ENCODE assay signal across 29 cellular contexts in the genomic region with DNA sequence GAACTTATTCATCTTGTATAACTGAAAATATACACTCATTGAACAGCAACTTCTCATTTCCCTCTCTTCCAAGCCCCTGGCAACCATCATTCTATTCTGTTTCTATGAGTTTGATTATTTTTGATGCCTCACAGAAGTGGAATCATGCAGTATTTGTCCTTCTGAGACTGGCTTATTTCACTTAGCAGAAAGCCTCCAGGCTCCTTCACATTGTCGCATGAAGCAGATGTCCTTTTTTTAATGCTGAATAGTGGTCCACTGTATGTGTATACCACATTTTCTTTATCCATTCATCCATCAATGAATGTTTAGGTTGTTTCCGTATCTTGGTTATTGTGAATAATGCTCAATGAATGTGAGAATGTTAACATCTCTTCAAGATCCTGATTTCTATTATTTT.
DNase-seq lines count a peak whose midpoint lies in the region; ATAC-seq and TF ChIP-seq lines count a peak whose summit lies in the region.
"Had no signal": no experiment of that assay in that cellular context is flagged by ENCODE, and none has a peak within 500 bp of the region (broad histone marks: within the 10 kb centered on the region; RNA-seq: fewer than 3 reads in every experiment).

No MANE protein-coding gene starts in this region.

- no peak overlapping the region for H2AFZ ChIP-seq in HCT116 (ENCODE audit: low read depth, low read length, poor library complexity, severe bottlenecking)

- no peaks in the 10 kb centered on the region for H3K27me3 ChIP-seq in HCT116 (ENCODE audit: insufficient read depth, low read length)
- no peaks in the 10 kb centered on the region for H3K27me3 ChIP-seq in H7 (ENCODE audit: control insufficient read depth, insufficient read depth, low read length)
- H3K27me3 ChIP-seq: tibial nerve had no signal

- H3K9ac ChIP-seq in HCT116 (ENCODE audit: low read length): peak overlapping the region; percentile 10

- H3K36me3 Mint-ChIP-seq in activated T-cell treated with anti-CD3 and anti-CD28 coated beads, Interleukin-2, amount 50 U/mL, for 24 hours (ENCODE audit: low read depth): peaks cover 64% of the 10 kb centered on the region
- peaks cover 94% of the 10 kb centered on the region for H3K36me3 Mint-ChIP-seq in activated T-helper 17 cell treated with anti-CD3 and anti-CD28 coated beads, Interleukin-2, amount 50 U/mL, for 72 hours (ENCODE audit: low read depth)
- H3K36me3 Mint-ChIP-seq in natural killer cell treated with Interleukin-12 subunit alpha and Interleukin-12 subunit beta and Interleukin-15 and Interleukin-18, amount 100 ng/mL, for 72 hours: peaks cover 29% of the 10 kb centered on the region
- peaks cover 3% of the 10 kb centered on the region for H3K36me3 Mint-ChIP-seq in chondrocyte (ENCODE audit: low read depth)

- peaks cover 0 to 8% of the 10 kb centered on the region in 2 experiments; a peak in 1 of 4 replicates for H3K9me3 ChIP-seq in HCT116 (ENCODE audit: control insufficient read depth in 1 of 2, insufficient read depth in 1 of 2, low read depth in 1 of 2, low read length in 2 of 2)

- TF ChIP-seq CTCF in HCT116 (IDR thresholded peaks at IDR 0.05 in 2 of 3, conservative IDR thresholded peaks at IDR 0.05 in 1 of 3; ENCODE audit: borderline replicate concordance in 1 of 3, insufficient read depth in 1 of 3, low read depth in 2 of 3, low read length in 2 of 3): no peak
- TF ChIP-seq CTCF in chondrocyte (IDR thresholded peaks at IDR 0.05): no peak

- no peak for TF ChIP-seq POLR2A in HCT116 (IDR thresholded peaks at IDR 0.05; ENCODE audit: borderline replicate concordance, extremely low read depth, insufficient read depth, insufficient read length)

- H3K4me2 ChIP-seq in HCT116 (ENCODE audit: low read length): peak overlapping the region; percentile 34; the same call in 1 of the 2 replicates

- RAD21 ChIA-PET in HCT116 (lab: Charles Lee; ENCODE audit: low non-redundant PET in 1 of 2, low total read pairs in 2 of 2, uncharacterized antibody in 2 of 2, unreplicated experiment in 2 of 2): no interaction called here

- ATAC-seq in HCT116: no peak
- peak; percentile 8 for ATAC-seq in activated T-helper 17 cell treated with anti-CD3 and anti-CD28 coated beads, Interleukin-2, amount 50 U/mL, for 72 hours (replicated peaks)
- no peak for ATAC-seq in natural killer cell treated with Interleukin-12 subunit alpha and Interleukin-12 subunit beta and Interleukin-15 and Interleukin-18, amount 100 ng/mL, for 72 hours
- ATAC-seq: left ventricle myocardium superior had no signal

- peak overlapping the region; percentile 61 for H3K4me3 Mint-ChIP-seq in activated T-cell treated with anti-CD3 and anti-CD28 coated beads, Interleukin-2, amount 50 U/mL, for 24 hours
- H3K4me3 Mint-ChIP-seq in activated T-helper 17 cell treated with anti-CD3 and anti-CD28 coated beads, Interleukin-2, amount 50 U/mL, for 72 hours: peak overlapping the region; percentile 83
- peak overlapping the region; percentile 64 for H3K4me3 Mint-ChIP-seq in natural killer cell treated with Interleukin-12 subunit alpha and Interleukin-12 subunit beta and Interleukin-15 and Interleukin-18, amount 100 ng/mL, for 72 hours
- H3K4me3 Mint-ChIP-seq in chondrocyte (ENCODE audit: unreplicated experiment): no peak overlapping the region
- H3K4me3 Mint-ChIP-seq: naive B cell had no signal

- intact Hi-C loops in HCT116 (cut with micrococcal nuclease): no loop called here

- no peak overlapping the region for H3K4me3 ChIP-seq in HCT116 (replicated peaks in 1 of 2; ENCODE audit: low read depth in 1 of 2, low read length in 2 of 2)
- H3K4me3 ChIP-seq in H7 (ENCODE audit: insufficient read depth, low read depth, low read length): no peak overlapping the region
- H3K4me3 ChIP-seq: tibial nerve had no signal

- peaks cover 10% of the 10 kb centered on the region; the same call in 1 of the 2 replicates for H3K79me2 ChIP-seq in HCT116 (ENCODE audit: insufficient read depth, low read length)

- H4K20me1 ChIP-seq in HCT116 (ENCODE audit: insufficient read depth): no peaks in the 10 kb centered on the region

- H3K27ac ChIP-seq in HCT116 (ENCODE audit: low read depth, low read length): peak overlapping the region; percentile 44; the same call in 1 of the 2 replicates
- H3K27ac ChIP-seq: epithelial cell of prostate had no signal

- no peaks in the 10 kb centered on the region for H3K9me2 ChIP-seq in HCT116 (ENCODE audit: insufficient read depth)

- peaks cover 88% of the 10 kb centered on the region for H3K4me1 Mint-ChIP-seq in activated T-cell treated with anti-CD3 and anti-CD28 coated beads, Interleukin-2, amount 50 U/mL, for 24 hours (ENCODE audit: low read depth)
- peaks cover 61% of the 10 kb centered on the region for H3K4me1 Mint-ChIP-seq in activated T-helper 17 cell treated with anti-CD3 and anti-CD28 coated beads, Interleukin-2, amount 50 U/mL, for 72 hours
- H3K4me1 Mint-ChIP-seq in natural killer cell treated with Interleukin-12 subunit alpha and Interleukin-12 subunit beta and Interleukin-15 and Interleukin-18, amount 100 ng/mL, for 72 hours (ENCODE audit: low read depth in 2 of 2): peaks cover 68 to 75% of the 10 kb centered on the region in 2 donors
- peaks cover 13% of the 10 kb centered on the region for H3K4me1 Mint-ChIP-seq in chondrocyte (ENCODE audit: low read depth)

- BruUV-seq in HCT116 (replicated peaks; lab: Mats Ljungman, UMichigan): no TSS peak

- no peak for DNase-seq in activated T-cell treated with anti-CD3 and anti-CD28 coated beads, Interleukin-2, amount 50 U/mL, for 24 hours
- no peak for DNase-seq in activated T-cell treated with anti-CD3 and anti-CD28 coated beads, Interleukin-2, amount 50 U/mL, for 1 hour
- DNase-seq in HCT116 (ENCODE audit: low read depth, low spot score) (no peak), chondrocyte (ENCODE audit: low spot score) (no peak), DMS 273 (lab: John Stamatoyannopoulos, UW; ENCODE audit: unreplicated experiment) (no peak), H7 (no peak)
- DNase-seq in natural killer cell treated with Interleukin-12 subunit alpha and Interleukin-12 subunit beta and Interleukin-15 and Interleukin-18, amount 100 ng/mL, for 72 hours (ENCODE audit: low spot score): no peak
- DNase-seq: ACHN; activated CD4-positive, CD25-positive, alpha-beta regulatory T cell; activated CD8-positive, alpha-beta memory T cell treated with anti-CD3 and anti-CD28 coated beads for 24 hours; amygdala; Caco-2; DMS79; effector CD4-positive, alpha-beta T cell; GDM1; IMR-90; left ventricle myocardium superior; naive B cell; NCI-H1048; NCI-H187; NCI-H2171; NCI-H524; NK-92 treated with Interleukin-12 subunit alpha and Interleukin-12 subunit beta, amount 100 ng/mL, for 24 hours; occipital lobe; SHP77; stimulated activated CD4-positive, alpha-beta T cell treated with anti-CD3 and anti-CD28 coated beads, Interleukin-15, amount 100 ng/mL, for 24 hours had no signal

- peaks cover 0 to 16% of the 10 kb centered on the region in 2 experiments; a peak in 1 of 4 replicates for H3K36me3 ChIP-seq in HCT116 (ENCODE audit: control insufficient read depth in 1 of 2, insufficient read depth in 2 of 2, low read length in 2 of 2)
- H3K36me3 ChIP-seq in H7 (replicated peaks; ENCODE audit: control insufficient read depth, insufficient read depth, low read length): no peaks in the 10 kb centered on the region; the same call in 1 of the 2 replicates

- H3K4me1 ChIP-seq in HCT116 (ENCODE audit: control insufficient read depth in 1 of 2, insufficient read depth in 2 of 2, low read length in 2 of 2): peaks cover 21 to 39% of the 10 kb centered on the region in 2 experiments
- H3K4me1 ChIP-seq: Caco-2 had no signal

- peaks cover 14% of the 10 kb centered on the region for H3K9me3 Mint-ChIP-seq in activated T-cell treated with anti-CD3 and anti-CD28 coated beads, Interleukin-2, amount 50 U/mL, for 24 hours
- no peaks in the 10 kb centered on the region for H3K9me3 Mint-ChIP-seq in activated T-helper 17 cell treated with anti-CD3 and anti-CD28 coated beads, Interleukin-2, amount 50 U/mL, for 72 hours
- H3K9me3 Mint-ChIP-seq in natural killer cell treated with Interleukin-12 subunit alpha and Interleukin-12 subunit beta and Interleukin-15 and Interleukin-18, amount 100 ng/mL, for 72 hours: peaks cover 8% of the 10 kb centered on the region
- H3K9me3 Mint-ChIP-seq in chondrocyte (ENCODE audit: low read depth): peaks cover 6% of the 10 kb centered on the region

- H3K27me3 Mint-ChIP-seq in activated T-cell treated with anti-CD3 and anti-CD28 coated beads, Interleukin-2, amount 50 U/mL, for 24 hours: no peaks in the 10 kb centered on the region
- H3K27me3 Mint-ChIP-seq in activated T-helper 17 cell treated with anti-CD3 and anti-CD28 coated beads, Interleukin-2, amount 50 U/mL, for 72 hours: no peaks in the 10 kb centered on the region
- no peaks in the 10 kb centered on the region for H3K27me3 Mint-ChIP-seq in natural killer cell treated with Interleukin-12 subunit alpha and Interleukin-12 subunit beta and Interleukin-15 and Interleukin-18, amount 100 ng/mL, for 72 hours
- H3K27me3 Mint-ChIP-seq in chondrocyte (ENCODE audit: low read depth): no peaks in the 10 kb centered on the region
- H3K27me3 Mint-ChIP-seq: naive B cell had no signal

- POLR2A ChIA-PET in HCT116 (lab: Charles Lee): interaction anchor here (0.7 to 2.9 kb wide), 2 partner anchors 11 to 179 kb away, joined by 4 to 24 read pairs; no protein-coding TSS in a partner anchor

- peak overlapping the region; percentile 98 for H3K27ac Mint-ChIP-seq in activated T-cell treated with anti-CD3 and anti-CD28 coated beads, Interleukin-2, amount 50 U/mL, for 24 hours
- H3K27ac Mint-ChIP-seq in activated T-helper 17 cell treated with anti-CD3 and anti-CD28 coated beads, Interleukin-2, amount 50 U/mL, for 72 hours: peak overlapping the region; percentile 98
- peak overlapping the region; percentile 91 for H3K27ac Mint-ChIP-seq in natural killer cell treated with Interleukin-12 subunit alpha and Interleukin-12 subunit beta and Interleukin-15 and Interleukin-18, amount 100 ng/mL, for 72 hours
- H3K27ac Mint-ChIP-seq in chondrocyte (ENCODE audit: unreplicated experiment): no peak overlapping the region

- CTCF ChIA-PET in HCT116 (lab: Charles Lee): interaction anchor here (2.6 kb wide), 1 partner anchor 10 kb away, joined by 14 read pairs; no protein-coding TSS in a partner anchor

- TF ChIP-seq RAD21 in HCT116 (IDR thresholded peaks at IDR 0.05; ENCODE audit: low read depth): no peak

TF ChIP-seq in HCT116, 20 proteins besides CTCF, POLR2A, EP300 and RAD21 (continues in another document):
- no peak for TF ChIP-seq CEBPB (IDR thresholded peaks at IDR 0.05; ENCODE audit: low read depth)
- TF ChIP-seq CBX3 (IDR thresholded peaks at IDR 0.05; ENCODE audit: low read depth): no peak
- no peak for TF ChIP-seq POLR2AphosphoS5 (IDR thresholded peaks at IDR 0.05; ENCODE audit: low read depth, low read length)
- TF ChIP-seq EZH2phosphoT487 (IDR thresholded peaks at IDR 0.05; ENCODE audit: borderline replicate concordance): no peak
- TF ChIP-seq SIN3A (IDR thresholded peaks at IDR 0.05; ENCODE audit: low read depth): no peak
- TF ChIP-seq SP1 (IDR thresholded peaks at IDR 0.05; ENCODE audit: low read depth): no peak
- TF ChIP-seq, protein P1, sequence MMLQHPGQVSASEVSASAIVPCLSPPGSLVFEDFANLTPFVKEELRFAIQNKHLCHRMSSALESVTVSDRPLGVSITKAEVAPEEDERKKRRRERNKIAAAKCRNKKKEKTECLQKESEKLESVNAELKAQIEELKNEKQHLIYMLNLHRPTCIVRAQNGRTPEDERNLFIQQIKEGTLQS (IDR thresholded peaks at IDR 0.05): no peak
